ENCODE assay signal across 24 cellular contexts in genomic region chr6:25713802-25714201, GRCh38. TPM values are rescaled to one million over a fixed set of nuclear protein-coding genes. Genes with fewer than 3 reads are reported as not detected.
DNase-seq lines count a peak whose midpoint lies in the region; ATAC-seq and TF ChIP-seq lines count a peak whose summit lies in the region.
"Had no signal": no experiment of that assay in that cellular context is flagged by ENCODE, and none has a peak within 500 bp of the region (broad histone marks: within the 10 kb centered on the region; RNA-seq: fewer than 3 reads in every experiment).

No MANE protein-coding gene starts in this region.

- in situ Hi-C loops in ACHN (cut with HindIII; ENCODE audit: low pct_ligation_motif_present, low pct_unique_long_range_greater_than_20kb, low sequenced_read_pairs): no loop called here

- CTCF ChIA-PET in activated CD8-positive, alpha-beta memory T cell treated with anti-CD3 and anti-CD28 coated beads, Interleukin-2, amount 10 ng/mL, durations not matched to agents 7 days and 5 days (lab: Charles Lee): interaction anchor here (1.6 kb wide), 1 partner anchor 10 kb away, joined by 4 read pairs; no protein-coding TSS in a partner anchor

- no peaks in the 10 kb centered on the region for H3K27me3 Mint-ChIP-seq in activated CD8-positive, alpha-beta memory T cell treated with anti-CD3 and anti-CD28 coated beads, Interleukin-2, amount 10 ng/mL, durations not matched to agents 7 days and 5 days

- no peaks in the 10 kb centered on the region for H3K36me3 Mint-ChIP-seq in activated CD8-positive, alpha-beta memory T cell treated with anti-CD3 and anti-CD28 coated beads, Interleukin-2, amount 10 ng/mL, durations not matched to agents 7 days and 5 days
- H3K36me3 Mint-ChIP-seq: activated naive CD8-positive, alpha-beta T cell treated with anti-CD3 and anti-CD28 coated beads, Interleukin-2, amount 10 ng/mL, durations not matched to agents 7 days and 5 days; CD8-positive, alpha-beta memory T cell; memory B cell had no signal

- ATAC-seq in activated CD8-positive, alpha-beta memory T cell treated with anti-CD3 and anti-CD28 coated beads, Interleukin-2, amount 10 ng/mL, durations not matched to agents 7 days and 5 days: no peak
- ATAC-seq: GM12878 had no signal

- H3K27ac Mint-ChIP-seq in activated CD8-positive, alpha-beta memory T cell treated with anti-CD3 and anti-CD28 coated beads, Interleukin-2, amount 10 ng/mL, durations not matched to agents 7 days and 5 days: no peak overlapping the region
- H3K27ac Mint-ChIP-seq: activated naive CD8-positive, alpha-beta T cell treated with anti-CD3 and anti-CD28 coated beads, Interleukin-2, amount 10 ng/mL, durations not matched to agents 7 days and 5 days; CD8-positive, alpha-beta memory T cell; memory B cell had no signal

- H3K4me3 Mint-ChIP-seq in activated CD8-positive, alpha-beta memory T cell treated with anti-CD3 and anti-CD28 coated beads, Interleukin-2, amount 10 ng/mL, durations not matched to agents 7 days and 5 days: no peak overlapping the region
- H3K4me3 Mint-ChIP-seq: activated naive CD8-positive, alpha-beta T cell treated with anti-CD3 and anti-CD28 coated beads, Interleukin-2, amount 10 ng/mL, durations not matched to agents 7 days and 5 days; CD8-positive, alpha-beta memory T cell; memory B cell had no signal

- H3K4me3 ChIP-seq in retinal pigment epithelial cell (ENCODE audit: low read length): no peak overlapping the region
- H3K4me3 ChIP-seq: GM12878, spleen, testis had no signal

- peak; percentile 13 for TF ChIP-seq CTCF in retinal pigment epithelial cell (conservative IDR thresholded peaks at IDR 0.05; ENCODE audit: low read depth, low read length)

- DNase-seq in DMS79 treated with DMSO at 0.1 percent for 48 hours (lab: John Stamatoyannopoulos, UW): peak; percentile 28
- no peak for DNase-seq in DMS79 (lab: John Stamatoyannopoulos, UW)
- peak; percentile 7 for DNase-seq in NCI-H2081 treated with DMSO at 0.1 percent for 48 hours (lab: John Stamatoyannopoulos, UW)
- peak; percentile 5 for DNase-seq in amniotic epithelial cell (ENCODE audit: low read depth)
- peak; percentile 73 for DNase-seq in retinal pigment epithelial cell (ENCODE audit: low read depth)
- no peak for DNase-seq in activated CD8-positive, alpha-beta memory T cell treated with anti-CD3 and anti-CD28 coated beads, Interleukin-2, amount 10 ng/mL, durations not matched to agents 7 days and 5 days
- no peak for DNase-seq in activated T-cell treated with anti-CD3 and anti-CD28 coated beads, Interleukin-2, amount 50 U/mL, for 1 hour
- no peak for DNase-seq in ACHN
- DNase-seq: activated CD4-positive, alpha-beta T cell treated with anti-CD3 and anti-CD28 coated beads for 4 hours; activated naive CD8-positive, alpha-beta T cell treated with anti-CD3 and anti-CD28 coated beads, Interleukin-2, amount 10 ng/mL, durations not matched to agents 7 days and 5 days; AML-193; CD8-positive, alpha-beta memory T cell; cortex of kidney; KBM-7; NCI-H226; SHP77 treated with DMSO at 0.1 percent for 48 hours; spleen; stimulated activated CD4-positive, alpha-beta T cell treated with anti-CD3 and anti-CD28 coated beads, Interleukin-4, amount 100 ng/mL, for 1 hour; stimulated activated naive CD4-positive, alpha-beta T cell; testis had no signal

- H3K4me1 Mint-ChIP-seq in activated CD8-positive, alpha-beta memory T cell treated with anti-CD3 and anti-CD28 coated beads, Interleukin-2, amount 10 ng/mL, durations not matched to agents 7 days and 5 days: no peaks in the 10 kb centered on the region
- H3K4me1 Mint-ChIP-seq: CD8-positive, alpha-beta memory T cell; memory B cell had no signal

- no peaks in the 10 kb centered on the region for H3K9me3 Mint-ChIP-seq in activated CD8-positive, alpha-beta memory T cell treated with anti-CD3 and anti-CD28 coated beads, Interleukin-2, amount 10 ng/mL, durations not matched to agents 7 days and 5 days (ENCODE audit: low read depth)
- H3K9me3 Mint-ChIP-seq: activated naive CD8-positive, alpha-beta T cell treated with anti-CD3 and anti-CD28 coated beads, Interleukin-2, amount 10 ng/mL, durations not matched to agents 7 days and 5 days; CD8-positive, alpha-beta memory T cell; memory B cell had no signal

RNA-seq across cellular contexts. Expression of gene SLC17A4, which starts 40.7 kb away (rescaled TPM):
- not detected for total RNA-seq in activated CD8-positive, alpha-beta memory T cell treated with anti-CD3 and anti-CD28 coated beads, Interleukin-2, amount 10 ng/mL, durations not matched to agents 7 days and 5 days
- total RNA-seq: activated naive CD8-positive, alpha-beta T cell treated with anti-CD3 and anti-CD28 coated beads, Interleukin-2, amount 10 ng/mL, durations not matched to agents 7 days and 5 days; CD8-positive, alpha-beta memory T cell; GM12878; HT1080; spleen; T-helper 1 cell treated with Interleukin-12 subunit alpha and Interleukin-12 subunit beta and Interleukin-4 antibody, amounts not matched to agents 30 ng/mL and 1 ng/mL, for 36 hours had no signal

Comparison
In these comparisons a context has a peak if more than half of its experiments do, and no peak if none do; other contexts are left out.
1. DNase-seq: peak in DMS79 treated with DMSO at 0.1 percent for 48 hours (single experiment), NCI-H2081 treated with DMSO at 0.1 percent for 48 hours (single experiment), amniotic epithelial cell (single experiment) and retinal pigment epithelial cell (single experiment); none in DMS79 (single experiment), activated CD8-positive, alpha-beta memory T cell treated with anti-CD3 and anti-CD28 coated beads, Interleukin-2, amount 10 ng/mL, durations not matched to agents 7 days and 5 days (single experiment), activated T-cell treated with anti-CD3 and anti-CD28 coated beads, Interleukin-2, amount 50 U/mL, for 1 hour (single experiment) and ACHN (single experiment).